ENCODE assay signal across 22 cellular contexts in the genomic region with DNA sequence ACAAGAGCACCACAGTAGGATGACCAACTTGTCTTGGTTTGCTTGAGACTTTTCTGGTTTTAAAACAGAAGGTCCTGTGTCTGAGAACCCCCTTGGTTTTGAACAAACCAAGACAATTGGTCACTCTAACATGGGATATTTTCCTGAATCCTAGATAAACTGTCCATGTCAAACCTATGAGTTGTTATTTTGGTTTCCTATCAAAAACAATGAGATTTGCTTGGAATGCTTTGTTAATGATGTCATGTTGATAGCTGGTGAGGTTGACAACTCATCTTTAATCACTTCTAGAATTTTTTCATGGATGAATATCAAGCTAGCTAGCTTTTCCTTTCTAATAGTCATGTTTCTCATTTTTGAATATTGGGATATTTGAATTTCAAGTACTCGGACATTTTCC.
DNase-seq lines count a peak whose midpoint lies in the region; ATAC-seq, FAIRE-seq and TF ChIP-seq lines count a peak whose summit lies in the region.
"Had no signal": no experiment of that assay in that cellular context is flagged by ENCODE, and none has a peak within 500 bp of the region (broad histone marks: within the 10 kb centered on the region; RNA-seq: fewer than 3 reads in every experiment).

No MANE protein-coding gene starts in this region.

- H3K4me3 Mint-ChIP-seq in activated T-helper 1 cell treated with anti-CD3 and anti-CD28 coated beads, Interleukin-12 subunit alpha, Interleukin-12 subunit beta, Interleukin-2, Interleukin-4 antibody, amounts not matched to agents 30 ng/mL and 10 ng/mL and 1 ng/mL, durations not matched to agents 14 hours and 24 hours and 36 hours: no peak overlapping the region
- no peak overlapping the region for H3K4me3 Mint-ChIP-seq in activated T-helper 17 cell treated with anti-CD3 and anti-CD28 coated beads, Interleukin-2, amount 50 U/mL, for 72 hours
- H3K4me3 Mint-ChIP-seq: CD14-positive monocyte; CD8-positive, alpha-beta memory T cell had no signal

- H3K4me1 Mint-ChIP-seq in activated T-helper 1 cell treated with anti-CD3 and anti-CD28 coated beads, Interleukin-12 subunit alpha, Interleukin-12 subunit beta, Interleukin-2, Interleukin-4 antibody, amounts not matched to agents 30 ng/mL and 10 ng/mL and 1 ng/mL, durations not matched to agents 14 hours and 24 hours and 36 hours (ENCODE audit: low read depth): no peaks in the 10 kb centered on the region
- no peaks in the 10 kb centered on the region for H3K4me1 Mint-ChIP-seq in activated T-helper 17 cell treated with anti-CD3 and anti-CD28 coated beads, Interleukin-2, amount 50 U/mL, for 72 hours
- H3K4me1 Mint-ChIP-seq: CD14-positive monocyte; CD8-positive, alpha-beta memory T cell had no signal

- FAIRE-seq in HTR-8/SVneo (lab: Jason Lieb, UNC) (no peak), bronchial epithelial cell (lab: Jason Lieb, UNC) (no peak)
- FAIRE-seq: GM19239, H1 had no signal

- DNase-seq in HTR-8/SVneo (ENCODE audit: insufficient read length, low spot score) (peak; percentile 2), bronchial epithelial cell (ENCODE audit: low read depth) (peak; percentile 7), glomerular visceral epithelial cell (ENCODE audit: extremely low spot score) (peak; percentile 1), HCEC 1CT (no peak)
- no peak for DNase-seq in activated T-helper 1 cell treated with anti-CD3 and anti-CD28 coated beads, Interleukin-12 subunit alpha, Interleukin-12 subunit beta, Interleukin-2, Interleukin-4 antibody, amounts not matched to agents 30 ng/mL and 10 ng/mL and 1 ng/mL, durations not matched to agents 14 hours and 24 hours and 36 hours (ENCODE audit: low spot score)
- DNase-seq: ACHN; BE2C; Calu3; CD8-positive, alpha-beta memory T cell; KG1; MG63; NCI-H2029; NCI-H446 treated with DMSO at 0.1 percent for 48 hours; NCI-H526 treated with DMSO at 0.1 percent for 48 hours; RPMI8226; SHP77 had no signal

- H3K27me3 Mint-ChIP-seq in activated T-helper 1 cell treated with anti-CD3 and anti-CD28 coated beads, Interleukin-12 subunit alpha, Interleukin-12 subunit beta, Interleukin-2, Interleukin-4 antibody, amounts not matched to agents 30 ng/mL and 10 ng/mL and 1 ng/mL, durations not matched to agents 14 hours and 24 hours and 36 hours (ENCODE audit: insufficient read depth): no peaks in the 10 kb centered on the region
- no peaks in the 10 kb centered on the region for H3K27me3 Mint-ChIP-seq in activated T-helper 17 cell treated with anti-CD3 and anti-CD28 coated beads, Interleukin-2, amount 50 U/mL, for 72 hours
- H3K27me3 Mint-ChIP-seq: CD8-positive, alpha-beta memory T cell had no signal

- no peak overlapping the region for H3K4me3 ChIP-seq in bronchial epithelial cell (ENCODE audit: low read depth, low read length)
- H3K4me3 ChIP-seq: MG63 had no signal

- no peak for ATAC-seq in activated T-helper 17 cell treated with anti-CD3 and anti-CD28 coated beads, Interleukin-2, amount 50 U/mL, for 72 hours (replicated peaks)
- ATAC-seq in HG03280 (IDR thresholded peaks at IDR 0.05; ENCODE audit: unreplicated experiment): no peak
- ATAC-seq: HCT116 had no signal

- H3K27me3 ChIP-seq in bronchial epithelial cell (ENCODE audit: control insufficient read depth, insufficient read depth, low read length): no peaks in the 10 kb centered on the region
- H3K27me3 ChIP-seq: BE2C, MG63 had no signal

- no peaks in the 10 kb centered on the region for H3K36me3 ChIP-seq in bronchial epithelial cell (ENCODE audit: control insufficient read depth, insufficient read depth, low read length)
- H3K36me3 ChIP-seq: BE2C, MG63 had no signal

- intact Hi-C loops in activated T-helper 1 cell treated with anti-CD3 and anti-CD28 coated beads, Interleukin-12 subunit alpha, Interleukin-12 subunit beta, Interleukin-2, Interleukin-4 antibody, amounts not matched to agents 30 ng/mL and 10 ng/mL and 1 ng/mL, durations not matched to agents 14 hours and 24 hours and 36 hours (cut with micrococcal nuclease): no loop called here

- H3K27ac Mint-ChIP-seq in activated T-helper 1 cell treated with anti-CD3 and anti-CD28 coated beads, Interleukin-12 subunit alpha, Interleukin-12 subunit beta, Interleukin-2, Interleukin-4 antibody, amounts not matched to agents 30 ng/mL and 10 ng/mL and 1 ng/mL, durations not matched to agents 14 hours and 24 hours and 36 hours: no peak overlapping the region
- no peak overlapping the region for H3K27ac Mint-ChIP-seq in activated T-helper 17 cell treated with anti-CD3 and anti-CD28 coated beads, Interleukin-2, amount 50 U/mL, for 72 hours
- H3K27ac Mint-ChIP-seq: CD14-positive monocyte; CD8-positive, alpha-beta memory T cell had no signal

- no peak for TF ChIP-seq CTCF in bronchial epithelial cell (IDR thresholded peaks at IDR 0.05; ENCODE audit: insufficient read depth, low read length, severe bottlenecking)

- no peaks in the 10 kb centered on the region for H3K36me3 Mint-ChIP-seq in activated T-helper 1 cell treated with anti-CD3 and anti-CD28 coated beads, Interleukin-12 subunit alpha, Interleukin-12 subunit beta, Interleukin-2, Interleukin-4 antibody, amounts not matched to agents 30 ng/mL and 10 ng/mL and 1 ng/mL, durations not matched to agents 14 hours and 24 hours and 36 hours (ENCODE audit: low read depth)
- no peaks in the 10 kb centered on the region for H3K36me3 Mint-ChIP-seq in activated T-helper 17 cell treated with anti-CD3 and anti-CD28 coated beads, Interleukin-2, amount 50 U/mL, for 72 hours (ENCODE audit: low read depth)
- H3K36me3 Mint-ChIP-seq: CD14-positive monocyte; CD8-positive, alpha-beta memory T cell had no signal

- no peaks in the 10 kb centered on the region for H3K9me3 Mint-ChIP-seq in activated T-helper 1 cell treated with anti-CD3 and anti-CD28 coated beads, Interleukin-12 subunit alpha, Interleukin-12 subunit beta, Interleukin-2, Interleukin-4 antibody, amounts not matched to agents 30 ng/mL and 10 ng/mL and 1 ng/mL, durations not matched to agents 14 hours and 24 hours and 36 hours
- no peaks in the 10 kb centered on the region for H3K9me3 Mint-ChIP-seq in activated T-helper 17 cell treated with anti-CD3 and anti-CD28 coated beads, Interleukin-2, amount 50 U/mL, for 72 hours

Comparison
In these comparisons a context has a peak if more than half of its experiments do, and no peak if none do; other contexts are left out.
1. DNase-seq: peak in HTR-8/SVneo (single experiment), bronchial epithelial cell (single experiment) and glomerular visceral epithelial cell (single experiment); none in HCEC 1CT (single experiment) and activated T-helper 1 cell treated with anti-CD3 and anti-CD28 coated beads, Interleukin-12 subunit alpha, Interleukin-12 subunit beta, Interleukin-2, Interleukin-4 antibody, amounts not matched to agents 30 ng/mL and 10 ng/mL and 1 ng/mL, durations not matched to agents 14 hours and 24 hours and 36 hours (single experiment).